ENCODE assay signal across 17 cellular contexts in genomic region chr10:129626309-129626708, GRCh38.
"Had no signal": no experiment of that assay in that cellular context is flagged by ENCODE, and none has a peak within 500 bp of the region (broad histone marks: within the 10 kb centered on the region; RNA-seq: fewer than 3 reads in every experiment).

No MANE protein-coding gene starts in this region.

- H3K4me3 Mint-ChIP-seq: activated naive CD4-positive, alpha-beta T cell treated with anti-CD3 and anti-CD28 coated beads for 36 hours; activated T-cell treated with anti-CD3 and anti-CD28 coated beads, Interleukin-2, amount 50 U/mL, for 72 hours; natural killer cell treated with Interleukin-12 subunit alpha and Interleukin-12 subunit beta and Interleukin-15 and Interleukin-18, amount 100 ng/mL, for 72 hours; stimulated activated naive CD8-positive, alpha-beta T cell treated with anti-CD3 and anti-CD28 coated beads, Interleukin-15, Interleukin-2, amounts not matched to agents 100 ng/mL and 50 ng/mL, for 24 hours had no signal

- H3K36me3 ChIP-seq: thyroid gland had no signal

- ATAC-seq: activated T-cell treated with anti-CD3 and anti-CD28 coated beads, Interleukin-2, amount 50 U/mL, for 72 hours; natural killer cell treated with Interleukin-12 subunit alpha and Interleukin-12 subunit beta and Interleukin-15 and Interleukin-18, amount 100 ng/mL, for 72 hours; SK-N-SH treated with all-trans-retinoic acid at 6 μM for 48 hours had no signal

- H3K4me3 ChIP-seq: thyroid gland had no signal

- H3K4me1 ChIP-seq: parathyroid adenoma, thyroid gland had no signal

- H3K27me3 Mint-ChIP-seq: natural killer cell treated with Interleukin-12 subunit alpha and Interleukin-12 subunit beta and Interleukin-15 and Interleukin-18, amount 100 ng/mL, for 72 hours; stimulated activated naive CD8-positive, alpha-beta T cell treated with anti-CD3 and anti-CD28 coated beads, Interleukin-15, Interleukin-2, amounts not matched to agents 100 ng/mL and 50 ng/mL, for 24 hours had no signal

- H3K9me3 Mint-ChIP-seq: natural killer cell treated with Interleukin-12 subunit alpha and Interleukin-12 subunit beta and Interleukin-15 and Interleukin-18, amount 100 ng/mL, for 72 hours had no signal

- DNase-seq: activated CD4-positive, alpha-beta T cell treated with anti-CD3 and anti-CD28 coated beads, Interleukin-2, amount 50 U/mL, for 48 hours; activated effector memory CD4-positive, alpha-beta T cell treated with Interleukin-2 at 50 U/mL for 16 hours; activated naive CD4-positive, alpha-beta T cell treated with anti-CD3 and anti-CD28 coated beads for 36 hours; activated T-cell treated with anti-CD3 and anti-CD28 coated beads, Interleukin-2, amount 50 U/mL, for 72 hours; cerebellar nuclear complex; cortex of kidney; foreskin melanocyte; kidney; midbrain; stimulated activated CD4-positive, alpha-beta T cell treated with anti-CD3 and anti-CD28 coated beads, Interleukin-12 subunit alpha, Interleukin-12 subunit beta, amount 100 ng/mL, for 4 hours; stimulated activated CD4-positive, alpha-beta T cell treated with anti-CD3 and anti-CD28 coated beads, Interleukin-4, amount 100 ng/mL, for 4 hours; substantia nigra; thyroid gland had no signal

- H3K36me3 Mint-ChIP-seq: natural killer cell treated with Interleukin-12 subunit alpha and Interleukin-12 subunit beta and Interleukin-15 and Interleukin-18, amount 100 ng/mL, for 72 hours had no signal

- H3K9ac ChIP-seq: parathyroid adenoma had no signal

- H3K27me3 ChIP-seq: thyroid gland had no signal

- H3K27ac Mint-ChIP-seq: activated naive CD4-positive, alpha-beta T cell treated with anti-CD3 and anti-CD28 coated beads for 36 hours; activated T-cell treated with anti-CD3 and anti-CD28 coated beads, Interleukin-2, amount 50 U/mL, for 72 hours; natural killer cell treated with Interleukin-12 subunit alpha and Interleukin-12 subunit beta and Interleukin-15 and Interleukin-18, amount 100 ng/mL, for 72 hours; stimulated activated naive CD8-positive, alpha-beta T cell treated with anti-CD3 and anti-CD28 coated beads, Interleukin-15, Interleukin-2, amounts not matched to agents 100 ng/mL and 50 ng/mL, for 24 hours had no signal

- H2AFZ ChIP-seq: parathyroid adenoma had no signal

- H3K9me3 ChIP-seq: thyroid gland had no signal

- H3K27ac ChIP-seq: parathyroid adenoma, thyroid gland had no signal
